Comparison of ENCODE assay signal across 11 cellular contexts in genomic region chr2:161123531-161124030, GRCh38. TPM values are rescaled to one million over a fixed set of nuclear protein-coding genes. Genes with fewer than 3 reads are reported as not detected.
DNase-seq lines count a peak whose midpoint lies in the region; ATAC-seq and TF ChIP-seq lines count a peak whose summit lies in the region.
"Had no signal": no experiment of that assay in that cellular context is flagged by ENCODE, and none has a peak within 500 bp of the region (broad histone marks: within the 10 kb centered on the region; RNA-seq: fewer than 3 reads in every experiment).

No MANE protein-coding gene starts in this region.

- peak overlapping the region; percentile 70 to 88 for H3K4ac ChIP-seq in mesenchymal stem cell (ENCODE audit: low read depth in 1 of 2, low read length in 2 of 2)

- H3K27ac ChIP-seq in heart left ventricle = peak overlapping the region in 10 of 12 donors; percentile 25 to 85 (median 62)
- H3K27ac ChIP-seq in adrenal gland = peak overlapping the region in 4 of 5 donors; percentile 46 to 83 (median 72)
- H3K27ac ChIP-seq in mesenchymal stem cell (ENCODE audit: low read length, poor library complexity, severe bottlenecking) = peak overlapping the region; percentile 93
- H3K27ac ChIP-seq in urinary bladder (ENCODE audit: low read depth) = peak overlapping the region; percentile 67

- H2BK12ac ChIP-seq in mesenchymal stem cell (ENCODE audit: low read length in 2 of 2) = peak overlapping the region; percentile 15 to 38

- H3K9me3 ChIP-seq in heart left ventricle = no peaks in the 10 kb centered on the region
- H3K9me3 ChIP-seq in adrenal gland (replicated peaks in 1 of 3) = no peaks in the 10 kb centered on the region
- no peaks in the 10 kb centered on the region for H3K9me3 ChIP-seq in mesenchymal stem cell (ENCODE audit: control insufficient read depth, low read length)

- intact Hi-C loops in heart left ventricle (cut with DNase I) (no loop called here), Right ventricle myocardium inferior (cut with DNase I) (no loop called here), adrenal gland (cut with DNase I) (no loop called here)

- H3K36me3 Mint-ChIP-seq in endothelial cell (ENCODE audit: low read depth, unreplicated experiment) = no peaks in the 10 kb centered on the region
- H3K36me3 Mint-ChIP-seq: IgD-negative memory B cell, naive B cell had no signal

- peaks cover 3% of the 10 kb centered on the region for H3K4me1 Mint-ChIP-seq in endothelial cell (ENCODE audit: unreplicated experiment)

- ATAC-seq in heart left ventricle (peak in 2 of 4 donors; percentile 5 to 35), Right ventricle myocardium inferior (no peak), HG03108 (IDR thresholded peaks at IDR 0.05; ENCODE audit: unreplicated experiment) (no peak), GM21737 (IDR thresholded peaks at IDR 0.05; ENCODE audit: unreplicated experiment) (no peak)

- H3K79me1 ChIP-seq in mesenchymal stem cell (replicated peaks; ENCODE audit: low read length, poor library complexity, severe bottlenecking) = no peaks in the 10 kb centered on the region

- no peaks in the 10 kb centered on the region for H3K9me3 Mint-ChIP-seq in endothelial cell (ENCODE audit: unreplicated experiment)
- H3K9me3 Mint-ChIP-seq: IgD-negative memory B cell, naive B cell had no signal

- H2BK120ac ChIP-seq in mesenchymal stem cell (ENCODE audit: low read depth, low read length) = no peak overlapping the region

- no peaks in the 10 kb centered on the region for H3K27me3 ChIP-seq in heart left ventricle
- H3K27me3 ChIP-seq in adrenal gland = no peaks in the 10 kb centered on the region
- no peaks in the 10 kb centered on the region for H3K27me3 ChIP-seq in mesenchymal stem cell (ENCODE audit: control insufficient read depth in 1 of 2, insufficient read depth in 1 of 2, low read length in 2 of 2)

- H3K4me3 ChIP-seq in heart left ventricle (no peak overlapping the region), adrenal gland (peak overlapping the region in 1 of 4 donors; percentile 31), mesenchymal stem cell (ENCODE audit: insufficient read depth in 1 of 2, low read depth in 1 of 2, low read length in 2 of 2) (peak overlapping the region in 1 of 2 experiments; percentile 19), urinary bladder (ENCODE audit: low read depth, low read length) (no peak overlapping the region)

- peak overlapping the region; percentile 68 for H2AK5ac ChIP-seq in mesenchymal stem cell (ENCODE audit: low read length, severe bottlenecking)

- H3K4me1 ChIP-seq in heart left ventricle (peaks cover 0 to 27% (median 14%) of the 10 kb centered on the region in 12 donors), adrenal gland (replicated peaks in 1 of 2) (peaks cover 16 to 25% of the 10 kb centered on the region in 2 donors), mesenchymal stem cell (ENCODE audit: control insufficient read depth, insufficient read depth, low read depth, low read length) (peaks cover 2% of the 10 kb centered on the region), urinary bladder (ENCODE audit: insufficient read depth) (no peaks in the 10 kb centered on the region)

- DNase-seq in heart left ventricle = no peak
- DNase-seq in Right ventricle myocardium inferior (ENCODE audit: missing footprints) = no peak
- no peak for DNase-seq in adrenal gland
- no peak for DNase-seq in mesenchymal stem cell
- DNase-seq in endothelial cell (ENCODE audit: low spot score) = no peak
- DNase-seq: DMS79, naive B cell had no signal

- H3K14ac ChIP-seq in mesenchymal stem cell (ENCODE audit: low read length in 2 of 2) = no peak overlapping the region

- no peak overlapping the region for H3K4me3 Mint-ChIP-seq in endothelial cell (ENCODE audit: unreplicated experiment)
- H3K4me3 Mint-ChIP-seq: IgD-negative memory B cell, naive B cell had no signal

- H4K8ac ChIP-seq in mesenchymal stem cell (ENCODE audit: low read length) = no peak overlapping the region

- no peak for TF ChIP-seq POLR2A in heart left ventricle (IDR thresholded peaks at IDR 0.05)
- TF ChIP-seq POLR2A in adrenal gland (IDR thresholded peaks at IDR 0.05) = no peak

- peak overlapping the region; percentile 32 for H4K91ac ChIP-seq in mesenchymal stem cell (ENCODE audit: low read length)

- TF ChIP-seq CTCF in heart left ventricle (IDR thresholded peaks at IDR 0.05) (no peak), adrenal gland (IDR thresholded peaks at IDR 0.05) (no peak), endothelial cell (IDR thresholded peaks at IDR 0.05; ENCODE audit: unreplicated experiment) (no peak)

- H3K36me3 ChIP-seq in heart left ventricle = no peaks in the 10 kb centered on the region
- no peaks in the 10 kb centered on the region for H3K36me3 ChIP-seq in adrenal gland (replicated peaks in 1 of 2)
- H3K36me3 ChIP-seq in mesenchymal stem cell (ENCODE audit: control insufficient read depth in 1 of 2, insufficient read depth in 2 of 2, low read depth in 1 of 2, low read length in 2 of 2) = no peaks in the 10 kb centered on the region
- H3K36me3 ChIP-seq in urinary bladder (ENCODE audit: insufficient read depth) = no peaks in the 10 kb centered on the region

- no peak overlapping the region for H2BK15ac ChIP-seq in mesenchymal stem cell (ENCODE audit: low read depth, poor library complexity, severe bottlenecking)

- H3K27me3 Mint-ChIP-seq in endothelial cell (ENCODE audit: unreplicated experiment) = peaks cover 3% of the 10 kb centered on the region
- H3K27me3 Mint-ChIP-seq: naive B cell had no signal

- no peak overlapping the region for H3K27ac Mint-ChIP-seq in endothelial cell (ENCODE audit: unreplicated experiment)
- H3K27ac Mint-ChIP-seq: IgD-negative memory B cell had no signal

- WGBS in heart left ventricle, 4 donors = 66 to 82% (median 72%) methylated on average over 2 of the region's 2 CpGs
- WGBS in adrenal gland, 4 donors = 31 to 42% (median 37%) methylated on average over 2 of the region's 2 CpGs
- WGBS in mesenchymal stem cell = 13% methylated on average over 2 of the region's 2 CpGs
- WGBS in urinary bladder = 54% methylated on average over 2 of the region's 2 CpGs

- peak overlapping the region; percentile 61 to 80 for H3K18ac ChIP-seq in mesenchymal stem cell (ENCODE audit: low read depth in 1 of 2, low read length in 2 of 2)

- H3K9ac ChIP-seq in mesenchymal stem cell (ENCODE audit: low read length) = peak overlapping the region; percentile 68

- no peak overlapping the region for H3K23ac ChIP-seq in mesenchymal stem cell (ENCODE audit: low read length in 2 of 2)

- H3K4me2 ChIP-seq in mesenchymal stem cell (ENCODE audit: low read length, poor library complexity, severe bottlenecking) = no peak overlapping the region

- no peak overlapping the region for H2BK5ac ChIP-seq in mesenchymal stem cell (ENCODE audit: low read depth, low read length, poor library complexity, severe bottlenecking)

- H2AFZ ChIP-seq in mesenchymal stem cell (ENCODE audit: low read depth, low read length) = no peak overlapping the region

RNA-seq across cellular contexts. Expression of gene TANK, which starts 36.6 kb away (rescaled TPM):
- total RNA-seq in heart left ventricle (10 to 100 TPM; 21.5 to 58.5 (median 32.4) TPM), Right ventricle myocardium inferior (30.9 TPM), adrenal gland (10 to 100 TPM; 45.7 to 90.9 (median 55.0) TPM), urinary bladder (110 TPM), endothelial cell (ENCODE audit: unreplicated experiment) (40.8 TPM)
- polyA plus RNA-seq in heart left ventricle (10 to 100 TPM; 15.4 to 33.0 TPM), adrenal gland (10 to 100 TPM; 23.7 to 82.8 (median 34.4) TPM), urinary bladder (40.8 TPM)
- 50.9 TPM for polyA plus RNA-seq in mesenchymal stem cell (2013, experiment 1 of 2)
- 56.2 TPM for polyA plus RNA-seq in mesenchymal stem cell (2013, experiment 2 of 2)
